Comparison of ENCODE assay signal across 11 cellular contexts in the genomic region with DNA sequence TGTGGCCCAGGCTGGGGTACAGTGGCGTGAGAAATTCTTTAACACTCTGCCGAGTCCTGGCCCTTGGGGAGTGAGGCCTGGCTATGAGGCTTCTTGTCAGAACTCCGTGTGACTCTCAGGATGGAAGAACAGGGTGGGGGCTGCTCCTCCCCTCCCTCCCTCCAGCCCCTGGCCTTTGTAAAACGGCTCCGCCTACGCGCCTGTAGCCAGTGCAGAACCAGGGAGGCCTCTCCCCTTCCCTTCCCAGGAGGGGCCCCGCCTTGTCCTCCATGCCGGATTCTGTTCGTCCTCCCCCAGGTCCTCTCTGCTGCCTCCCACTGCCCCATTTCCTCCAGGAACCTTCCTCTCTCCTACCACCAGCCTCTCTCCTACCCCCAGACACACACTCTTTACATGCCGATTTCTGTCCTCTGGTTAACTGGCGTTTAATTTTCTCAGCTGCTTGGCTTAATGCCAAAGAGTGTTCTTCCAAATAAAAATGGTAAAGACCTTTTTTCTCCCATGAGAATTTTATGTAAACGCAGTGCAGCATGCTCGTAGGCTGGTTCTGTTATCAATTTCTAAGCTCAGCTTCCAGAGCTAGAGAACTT. TPM values are rescaled to one million over a fixed set of nuclear protein-coding genes. Genes with fewer than 3 reads are reported as not detected.
DNase-seq lines count a peak whose midpoint lies in the region; ATAC-seq, FAIRE-seq and TF ChIP-seq lines count a peak whose summit lies in the region.
"Had no signal": no experiment of that assay in that cellular context is flagged by ENCODE, and none has a peak within 500 bp of the region (broad histone marks: within the 10 kb centered on the region; RNA-seq: fewer than 3 reads in every experiment).

No MANE protein-coding gene starts in this region.

- H3K36me3 Mint-ChIP-seq in WTC11 = peaks cover 14% of the 10 kb centered on the region
- H3K36me3 Mint-ChIP-seq in type B pancreatic cell = peaks cover 6% of the 10 kb centered on the region

- H3K4me1 Mint-ChIP-seq in WTC11 (peaks cover 47% of the 10 kb centered on the region), type B pancreatic cell (ENCODE audit: unreplicated experiment) (peaks cover 55% of the 10 kb centered on the region)
- H3K4me1 Mint-ChIP-seq: activated B cell treated with CpG ODN at 0.5 μM for 24 hours had no signal

- no peaks in the 10 kb centered on the region; the same call in 1 of the 2 replicates for H3K27me3 Mint-ChIP-seq in WTC11 (ENCODE audit: low read depth)
- peaks cover 6% of the 10 kb centered on the region for H3K27me3 Mint-ChIP-seq in type B pancreatic cell
- H3K27me3 Mint-ChIP-seq: activated naive CD4-positive, alpha-beta T cell treated with anti-CD3 and anti-CD28 coated beads, Interleukin-2, amount 50 U/mL, for 24 hours had no signal

- H3K9ac ChIP-seq in kidney (ENCODE audit: low read length in 2 of 2) = no peak overlapping the region

- H3K27ac ChIP-seq in kidney (ENCODE audit: low read depth in 2 of 2, low read length in 2 of 2) = no peak overlapping the region
- H3K27ac ChIP-seq: A549 had no signal

- H3K36me3 ChIP-seq in kidney (ENCODE audit: control insufficient read depth in 1 of 2, insufficient read depth in 2 of 2, low read length in 2 of 2) = peaks cover 8 to 9% of the 10 kb centered on the region in 2 donors

- POLR2A ChIA-PET in WTC11 (lab: Charles Lee) = interaction anchor here (0.6 kb wide), 1 partner anchor 317 kb away, joined by 3 read pairs; no protein-coding TSS in a partner anchor

- H3K4me3 Mint-ChIP-seq in WTC11 (no peak overlapping the region; the same call in 1 of the 2 replicates), type B pancreatic cell (peak overlapping the region; percentile 76)
- H3K4me3 Mint-ChIP-seq: activated B cell treated with CpG ODN at 0.5 μM for 24 hours; activated naive CD4-positive, alpha-beta T cell treated with anti-CD3 and anti-CD28 coated beads, Interleukin-2, amount 50 U/mL, for 24 hours had no signal

- H3K4me1 ChIP-seq in kidney (ENCODE audit: control insufficient read depth in 1 of 2, insufficient read depth in 1 of 2, low read depth in 1 of 2, low read length in 2 of 2) = peaks cover 0 to 13% of the 10 kb centered on the region in 2 donors
- H3K4me1 ChIP-seq: A549 had no signal

- intact Hi-C loops in kidney (cut with DNase I) = no loop called here

- FAIRE-seq in kidney (lab: Jason Lieb, UNC) = no peak
- FAIRE-seq: A549 had no signal

- ATAC-seq in WTC11 (peak; percentile 93), GM21515 (IDR thresholded peaks at IDR 0.05; ENCODE audit: unreplicated experiment) (no peak), HG03439 (IDR thresholded peaks at IDR 0.05; ENCODE audit: unreplicated experiment) (no peak)
- ATAC-seq: A549 had no signal

- no peaks in the 10 kb centered on the region for H3K9me3 Mint-ChIP-seq in WTC11
- no peaks in the 10 kb centered on the region for H3K9me3 Mint-ChIP-seq in type B pancreatic cell
- H3K9me3 Mint-ChIP-seq: activated B cell treated with CpG ODN at 0.5 μM for 24 hours; activated naive CD4-positive, alpha-beta T cell treated with anti-CD3 and anti-CD28 coated beads, Interleukin-2, amount 50 U/mL, for 24 hours had no signal

- no peak overlapping the region for H3K4me3 ChIP-seq in kidney (ENCODE audit: low read length in 2 of 2)
- H3K4me3 ChIP-seq: A549 had no signal

- TF ChIP-seq CTCF in WTC11 (IDR thresholded peaks at IDR 0.05) (no peak), kidney (IDR thresholded peaks at IDR 0.05; ENCODE audit: borderline replicate concordance, extremely low read depth, insufficient read depth) (no peak), type B pancreatic cell (conservative IDR thresholded peaks at IDR 0.05) (no peak)

- DNase-seq in NCI-H2081 (lab: John Stamatoyannopoulos, UW) (peak; percentile 49 to 73), NCI-H2081 treated with DMSO at 0.1 percent for 48 hours (lab: John Stamatoyannopoulos, UW) (no peak), WTC11 (ENCODE audit: low spot score) (peak; percentile 76), kidney (peak; percentile 86), type B pancreatic cell (ENCODE audit: extremely low spot score, unreplicated experiment) (no peak), SKM-1 (lab: John Stamatoyannopoulos, UW; ENCODE audit: unreplicated experiment) (no peak)
- DNase-seq: activated B cell treated with CpG ODN at 0.5 μM for 24 hours had no signal

- CTCF ChIA-PET in WTC11 (lab: Charles Lee) = interaction anchor here (0.6 to 1.2 kb wide), 6 partner anchors 20 to 594 kb away, joined by 3 to 5 read pairs (median 3); no protein-coding TSS in a partner anchor

- H3K27ac Mint-ChIP-seq in WTC11 (peak overlapping the region; percentile 22), type B pancreatic cell (peak overlapping the region; percentile 35)
- H3K27ac Mint-ChIP-seq: activated B cell treated with CpG ODN at 0.5 μM for 24 hours; activated naive CD4-positive, alpha-beta T cell treated with anti-CD3 and anti-CD28 coated beads, Interleukin-2, amount 50 U/mL, for 24 hours had no signal

- no peaks in the 10 kb centered on the region for H3K9me3 ChIP-seq in kidney (ENCODE audit: control insufficient read depth in 1 of 2, low read length in 2 of 2)
- H3K9me3 ChIP-seq: A549 had no signal

TF ChIP-seq in WTC11, 78 proteins besides CTCF, POLR2A, EP300 and RAD21:
- TF ChIP-seq, protein P1, sequence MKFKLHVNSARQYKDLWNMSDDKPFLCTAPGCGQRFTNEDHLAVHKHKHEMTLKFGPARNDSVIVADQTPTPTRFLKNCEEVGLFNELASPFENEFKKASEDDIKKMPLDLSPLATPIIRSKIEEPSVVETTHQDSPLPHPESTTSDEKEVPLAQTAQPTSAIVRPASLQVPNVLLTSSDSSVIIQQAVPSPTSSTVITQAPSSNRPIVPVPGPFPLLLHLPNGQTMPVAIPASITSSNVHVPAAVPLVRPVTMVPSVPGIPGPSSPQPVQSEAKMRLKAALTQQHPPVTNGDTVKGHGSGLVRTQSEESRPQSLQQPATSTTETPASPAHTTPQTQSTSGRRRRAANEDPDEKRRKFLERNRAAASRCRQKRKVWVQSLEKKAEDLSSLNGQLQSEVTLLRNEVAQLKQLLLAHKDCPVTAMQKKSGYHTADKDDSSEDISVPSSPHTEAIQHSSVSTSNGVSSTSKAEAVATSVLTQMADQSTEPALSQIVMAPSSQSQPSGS (CRISPR knock-in tag; IDR thresholded peaks at IDR 0.05; ENCODE audit: borderline replicate concordance, low read depth) = no peak
- TF ChIP-seq ZNF263 (CRISPR knock-in tag; IDR thresholded peaks at IDR 0.05; ENCODE audit: low read depth) (peak; percentile 89), SP1 (CRISPR knock-in tag; conservative IDR thresholded peaks at IDR 0.05) (0 out of 2 replicates have a peak, but pooled peaks have one; percentile 29)

RNA-seq across cellular contexts. Expression of a gene that starts 21.0 kb away (rescaled TPM):
- total RNA-seq in WTC11 (2021) (44.8 to 46.3 TPM (median 46.1 TPM) in 3 replicates), kidney (39.0 TPM), type B pancreatic cell (ENCODE audit: low replicate concordance) (15.2 and 18.6 TPM in 2 replicates)
- polyA plus RNA-seq in kidney (ENCODE audit: insufficient read depth, low read depth, low replicate concordance) = 30.1 TPM

Comparison
In these comparisons a context has a peak if more than half of its experiments do, and no peak if none do; other contexts are left out.
1. DNase-seq: peak in NCI-H2081 (2 of 2), WTC11 (single experiment) and kidney (single experiment); none in NCI-H2081 treated with DMSO at 0.1 percent for 48 hours (single experiment), type B pancreatic cell (single experiment) and SKM-1 (single experiment).